Comparison of ENCODE assay signal across 9 cellular contexts in genomic region chr12:116060765-116061164, GRCh38.
A peak's percentile ranks its signal among the peaks of the same experiment; 100 is the strongest.
DNase-seq lines count a peak whose midpoint lies in the region; ATAC-seq, FAIRE-seq and TF ChIP-seq lines count a peak whose summit lies in the region.
"Had no signal": no experiment of that assay in that cellular context is flagged by ENCODE, and none has a peak within 500 bp of the region (broad histone marks: within the 10 kb centered on the region; RNA-seq: fewer than 3 reads in every experiment).

No MANE protein-coding gene starts in this region.

- intact Hi-C loops in left lung (cut with DNase I), result no loop called here

- peaks cover 7% of the 10 kb centered on the region; the same call in 1 of the 2 replicates for H3F3A ChIP-seq in GM23248 (ENCODE audit: insufficient read depth)

- 0 out of 2 replicates have a peak overlapping the region, but pooled peaks have one; percentile 0 for H3K27ac ChIP-seq in GM23248
- H3K27ac ChIP-seq in left lung, result no peak overlapping the region

- in situ Hi-C loops in GM23248 (cut with MboI), result no loop called here
- in situ Hi-C loops in G401 (cut with HindIII; ENCODE audit: low sequenced_read_pairs), result no loop called here

- H3K9me3 ChIP-seq in GM23248 (ENCODE audit: low read depth) (no peaks in the 10 kb centered on the region), left lung (no peaks in the 10 kb centered on the region)

- H3K4me1 ChIP-seq in GM23248 (ENCODE audit: insufficient read depth), result peaks cover 9% of the 10 kb centered on the region; the same call in 1 of the 2 replicates
- H3K4me1 ChIP-seq in left lung, result peaks cover 3 to 31% of the 10 kb centered on the region in 2 donors

- no peak overlapping the region for H3K4me3 ChIP-seq in GM23248
- no peak overlapping the region for H3K4me3 ChIP-seq in left lung

- DNase-seq in GM18507 (ENCODE audit: extremely low spot score, insufficient read length, low read depth) (peak; percentile 18), GM23248 (peak; percentile 65), NOMO-1 treated with dmso at 0.1 percent for 144 hours (lab: John Stamatoyannopoulos, UW; ENCODE audit: unreplicated experiment) (peak; percentile 38), left lung (no peak), C1 segment of cervical spinal cord (lab: John Stamatoyannopoulos, UW) (no peak), putamen (ENCODE audit: low spot score) (no peak), G401 (ENCODE audit: low spot score) (no peak), DMS53 treated with DMSO at 0.1 percent for 48 hours (lab: John Stamatoyannopoulos, UW; ENCODE audit: unreplicated experiment) (no peak)

- no peak for TF ChIP-seq CTCF in left lung (IDR thresholded peaks at IDR 0.05)

- 68 to 82% methylated on average over 2 of the region's 2 CpGs for WGBS in GM23248 (ENCODE audit: low coverage in 1 of 2, low lambda C conversion rate in 2 of 2, missing lambda C conversion rate in 2 of 2), 2 experiments

- H3K36me3 ChIP-seq in GM23248 (ENCODE audit: low read depth) (no peaks in the 10 kb centered on the region), left lung (no peaks in the 10 kb centered on the region)

- H3K27me3 ChIP-seq in GM23248 (replicated peaks; ENCODE audit: insufficient read depth), result no peaks in the 10 kb centered on the region
- H3K27me3 ChIP-seq in left lung, result no peaks in the 10 kb centered on the region

- no peak overlapping the region for H3K4me2 ChIP-seq in GM23248 (ENCODE audit: unreplicated experiment)

- ATAC-seq in left lung, result peak; percentile 30
- ATAC-seq: HCT116 had no signal

- H3K79me2 ChIP-seq in GM23248 (ENCODE audit: insufficient read depth), result peaks cover 100% of the 10 kb centered on the region

- peaks cover 5% of the 10 kb centered on the region; the same call in 1 of the 2 replicates for H4K20me1 ChIP-seq in GM23248 (ENCODE audit: insufficient read depth)

- H3K9ac ChIP-seq in GM23248, result no peak overlapping the region

- H3K9me2 ChIP-seq in GM23248 (ENCODE audit: insufficient read depth), result no peaks in the 10 kb centered on the region

- no peak overlapping the region for H2AFZ ChIP-seq in GM23248

- peak; percentile 79 for FAIRE-seq in GM18507 (lab: Jason Lieb, UNC)

Comparison
In these comparisons a context has a peak if more than half of its experiments do, and no peak if none do; other contexts are left out.
1. DNase-seq: peak in GM18507 (single experiment), GM23248 (single experiment) and NOMO-1 treated with dmso at 0.1 percent for 144 hours (single experiment); none in left lung (0 of 2), C1 segment of cervical spinal cord (0 of 14), putamen (single experiment), G401 (single experiment) and DMS53 treated with DMSO at 0.1 percent for 48 hours (single experiment).